Comparison of ENCODE assay signal across 8 cellular contexts in genomic region chr17:77881545-77881944, GRCh38.
DNase-seq lines count a peak whose midpoint lies in the region; ATAC-seq and TF ChIP-seq lines count a peak whose summit lies in the region.

No MANE protein-coding gene starts in this region.

- H3K4me3 Mint-ChIP-seq in CD8-positive, alpha-beta T cell: peak overlapping the region; percentile 79
- H3K4me3 Mint-ChIP-seq in nephron: peak overlapping the region in 1 of 3 experiments; percentile 5
- H3K4me3 Mint-ChIP-seq in chondrocyte (ENCODE audit: unreplicated experiment): no peak overlapping the region

- H3K36me3 Mint-ChIP-seq in CD8-positive, alpha-beta T cell: no peaks in the 10 kb centered on the region
- H3K36me3 Mint-ChIP-seq in nephron (ENCODE audit: low read depth): no peaks in the 10 kb centered on the region
- peaks cover 1% of the 10 kb centered on the region for H3K36me3 Mint-ChIP-seq in chondrocyte (ENCODE audit: low read depth)

- H3K27me3 Mint-ChIP-seq in CD8-positive, alpha-beta T cell (ENCODE audit: low read depth): no peaks in the 10 kb centered on the region
- H3K27me3 Mint-ChIP-seq in nephron (ENCODE audit: low read depth) (peaks cover 40% of the 10 kb centered on the region), chondrocyte (ENCODE audit: low read depth) (peaks cover 42% of the 10 kb centered on the region)

- POLR2A ChIA-PET in CD8-positive, alpha-beta T cell (lab: Charles Lee): interaction anchor here (0.9 to 8.8 kb wide), 13 partner anchors 11 to 244 kb away, joined by 3 to 138 read pairs (median 4); partner anchors contain the start of gene TNRC6C

- peak; percentile 13 for ATAC-seq in CD8-positive, alpha-beta T cell
- ATAC-seq in GM21529 (IDR thresholded peaks at IDR 0.05; ENCODE audit: unreplicated experiment): peak; percentile 88

- H3K27ac ChIP-seq in CD8-positive, alpha-beta T cell (ENCODE audit: low read depth, low read length): peak overlapping the region; percentile 80
- H3K27ac ChIP-seq in effector memory CD4-positive, alpha-beta T cell (ENCODE audit: insufficient read depth, low read length, poor library complexity, severe bottlenecking): peak overlapping the region; percentile 95

- H3K36me3 ChIP-seq in CD8-positive, alpha-beta T cell (ENCODE audit: insufficient read depth, low read length): no peaks in the 10 kb centered on the region
- no peaks in the 10 kb centered on the region for H3K36me3 ChIP-seq in effector memory CD4-positive, alpha-beta T cell (ENCODE audit: control insufficient read depth, insufficient read depth, low read length)

- H3K9me3 ChIP-seq in CD8-positive, alpha-beta T cell (ENCODE audit: low read length): no peaks in the 10 kb centered on the region
- no peaks in the 10 kb centered on the region for H3K9me3 ChIP-seq in effector memory CD4-positive, alpha-beta T cell (ENCODE audit: control insufficient read depth, low read length)

- H3K4me1 Mint-ChIP-seq in CD8-positive, alpha-beta T cell (ENCODE audit: low read depth): peaks cover 92% of the 10 kb centered on the region
- H3K4me1 Mint-ChIP-seq in nephron (peaks cover 39% of the 10 kb centered on the region), chondrocyte (ENCODE audit: low read depth) (peaks cover 24% of the 10 kb centered on the region)

- peak overlapping the region; percentile 98 for H3K27ac Mint-ChIP-seq in CD8-positive, alpha-beta T cell
- H3K27ac Mint-ChIP-seq in nephron (peak overlapping the region; percentile 48 to 64 (median 52)), chondrocyte (ENCODE audit: unreplicated experiment) (no peak overlapping the region)

- H3K9me3 Mint-ChIP-seq in CD8-positive, alpha-beta T cell: no peaks in the 10 kb centered on the region
- H3K9me3 Mint-ChIP-seq in nephron (no peaks in the 10 kb centered on the region), chondrocyte (ENCODE audit: low read depth) (no peaks in the 10 kb centered on the region)

- TF ChIP-seq CTCF in CD8-positive, alpha-beta T cell (IDR thresholded peaks at IDR 0.05): no peak
- no peak for TF ChIP-seq CTCF in nephron (IDR thresholded peaks at IDR 0.05; ENCODE audit: unreplicated experiment in 3 of 3)
- no peak for TF ChIP-seq CTCF in chondrocyte (IDR thresholded peaks at IDR 0.05)

- peak overlapping the region; percentile 44 for H3K4me3 ChIP-seq in CD8-positive, alpha-beta T cell (ENCODE audit: low read depth, low read length)
- peak overlapping the region; percentile 36 for H3K4me3 ChIP-seq in effector memory CD4-positive, alpha-beta T cell (ENCODE audit: insufficient read depth, low read depth, low read length, poor library complexity, severe bottlenecking)

- no peaks in the 10 kb centered on the region for H3K27me3 ChIP-seq in CD8-positive, alpha-beta T cell (ENCODE audit: insufficient read depth, low read length)
- H3K27me3 ChIP-seq in effector memory CD4-positive, alpha-beta T cell (replicated peaks; ENCODE audit: control insufficient read depth, insufficient read depth, low read length, poor library complexity, severe bottlenecking): no peaks in the 10 kb centered on the region

- H3K4me1 ChIP-seq in CD8-positive, alpha-beta T cell (ENCODE audit: insufficient read depth, low read length): peaks cover 83% of the 10 kb centered on the region
- peaks cover 68% of the 10 kb centered on the region for H3K4me1 ChIP-seq in effector memory CD4-positive, alpha-beta T cell (ENCODE audit: control insufficient read depth, insufficient read depth, low read length, poor library complexity, severe bottlenecking)

- in situ Hi-C loops in KBM-7 (cut with MboI; ENCODE audit: low pct_unique_long_range_greater_than_20kb, low sequenced_read_pairs): no loop called here

- CTCF ChIA-PET in CD8-positive, alpha-beta T cell (lab: Charles Lee): interaction anchor here (1.2 to 2.1 kb wide), 3 partner anchors 13 to 132 kb away, joined by 3 to 10 read pairs (median 4); partner anchors contain the start of gene TNRC6C

- intact Hi-C loops in CD8-positive, alpha-beta T cell (cut with DNase I, micrococcal nuclease): loop anchor here (1.0 to 10.0 kb wide), 4 partner anchors 38 to 253 kb away; partner anchors contain the start of gene TMC8 (in 2 of the 2)

- peak; percentile 57 to 85 (median 70) for DNase-seq in CD8-positive, alpha-beta T cell
- DNase-seq in KBM-7 (peak; percentile 96), stromal cell of bone marrow (ENCODE audit: low read depth) (peak; percentile 55), chondrocyte (ENCODE audit: low spot score) (no peak)
- DNase-seq in activated CD4-positive, alpha-beta T cell treated with anti-CD3 and anti-CD28 coated beads, Interleukin-2, amount 50 U/mL, for 1 hour: peak; percentile 60
- peak; percentile 64 to 72 (median 71) for DNase-seq in effector memory CD4-positive, alpha-beta T cell
